In the genomic region with DNA sequence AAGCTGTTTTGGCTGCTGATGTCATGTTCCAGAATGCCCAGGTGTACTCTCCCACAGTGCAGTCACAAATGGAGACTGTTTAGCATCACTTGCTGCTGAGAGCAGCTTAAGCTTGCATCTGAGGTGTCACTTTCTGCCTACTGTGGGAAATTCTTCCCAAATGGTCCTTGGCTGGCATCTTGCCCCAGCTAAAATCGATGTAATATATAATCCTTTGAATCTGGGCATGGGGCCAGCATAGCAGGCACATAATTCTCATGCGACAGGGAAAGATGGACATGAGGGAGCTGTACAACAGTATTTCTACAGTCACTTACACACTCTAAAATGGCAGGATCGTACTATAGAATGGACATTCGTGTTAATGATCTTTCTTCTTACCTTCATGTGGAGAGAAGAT, we compare ENCODE assay signal across 1 cellular context.
TF ChIP-seq lines count a peak whose summit lies in the region.

No MANE protein-coding gene starts in this region.

TF ChIP-seq in SK-N-SH treated with all-trans-retinoic acid at 6 μM for 48 hours, 23 proteins besides CTCF, POLR2A, EP300 and RAD21 (continued from another document):
- TF ChIP-seq, protein P1, sequence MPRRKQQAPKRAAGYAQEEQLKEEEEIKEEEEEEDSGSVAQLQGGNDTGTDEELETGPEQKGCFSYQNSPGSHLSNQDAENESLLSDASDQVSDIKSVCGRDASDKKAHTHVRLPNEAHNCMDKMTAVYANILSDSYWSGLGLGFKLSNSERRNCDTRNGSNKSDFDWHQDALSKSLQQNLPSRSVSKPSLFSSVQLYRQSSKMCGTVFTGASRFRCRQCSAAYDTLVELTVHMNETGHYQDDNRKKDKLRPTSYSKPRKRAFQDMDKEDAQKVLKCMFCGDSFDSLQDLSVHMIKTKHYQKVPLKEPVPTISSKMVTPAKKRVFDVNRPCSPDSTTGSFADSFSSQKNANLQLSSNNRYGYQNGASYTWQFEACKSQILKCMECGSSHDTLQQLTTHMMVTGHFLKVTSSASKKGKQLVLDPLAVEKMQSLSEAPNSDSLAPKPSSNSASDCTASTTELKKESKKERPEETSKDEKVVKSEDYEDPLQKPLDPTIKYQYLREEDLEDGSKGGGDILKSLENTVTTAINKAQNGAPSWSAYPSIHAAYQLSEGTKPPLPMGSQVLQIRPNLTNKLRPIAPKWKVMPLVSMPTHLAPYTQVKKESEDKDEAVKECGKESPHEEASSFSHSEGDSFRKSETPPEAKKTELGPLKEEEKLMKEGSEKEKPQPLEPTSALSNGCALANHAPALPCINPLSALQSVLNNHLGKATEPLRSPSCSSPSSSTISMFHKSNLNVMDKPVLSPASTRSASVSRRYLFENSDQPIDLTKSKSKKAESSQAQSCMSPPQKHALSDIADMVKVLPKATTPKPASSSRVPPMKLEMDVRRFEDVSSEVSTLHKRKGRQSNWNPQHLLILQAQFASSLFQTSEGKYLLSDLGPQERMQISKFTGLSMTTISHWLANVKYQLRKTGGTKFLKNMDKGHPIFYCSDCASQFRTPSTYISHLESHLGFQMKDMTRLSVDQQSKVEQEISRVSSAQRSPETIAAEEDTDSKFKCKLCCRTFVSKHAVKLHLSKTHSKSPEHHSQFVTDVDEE (CRISPR knock-in tag; IDR thresholded peaks at IDR 0.05) = no peak
- no peak for TF ChIP-seq CREB5 (CRISPR knock-in tag; IDR thresholded peaks at IDR 0.05; ENCODE audit: low read depth)
- TF ChIP-seq ZNF8 (CRISPR knock-in tag; IDR thresholded peaks at IDR 0.05) = no peak
- no peak for TF ChIP-seq ARNTL (CRISPR knock-in tag; IDR thresholded peaks at IDR 0.05; ENCODE audit: borderline replicate concordance, low read depth)
- TF ChIP-seq ESRRG (CRISPR knock-in tag; IDR thresholded peaks at IDR 0.05) = no peak
- TF ChIP-seq RARB (CRISPR knock-in tag; IDR thresholded peaks at IDR 0.05) = no peak
- no peak for TF ChIP-seq BACH2 (CRISPR knock-in tag; IDR thresholded peaks at IDR 0.05; ENCODE audit: borderline replicate concordance)
- no peak for TF ChIP-seq PATZ1 (CRISPR knock-in tag; IDR thresholded peaks at IDR 0.05; ENCODE audit: borderline replicate concordance)
- no peak for TF ChIP-seq CSDC2 (CRISPR knock-in tag; IDR thresholded peaks at IDR 0.05)
- no peak for TF ChIP-seq GLIS3 (CRISPR knock-in tag; IDR thresholded peaks at IDR 0.05)
- no peak for TF ChIP-seq ZFP30 (CRISPR knock-in tag; IDR thresholded peaks at IDR 0.05)
- TF ChIP-seq SNAI2 (CRISPR knock-in tag; IDR thresholded peaks at IDR 0.05) = no peak
